In genomic region chr2:65789923-65790675, GRCh38 we compare ENCODE assay signal across 2 cellular contexts.
TF ChIP-seq lines count a peak whose summit lies in the region.

No MANE protein-coding gene starts in this region.

TF ChIP-seq in GM23338, 12 proteins besides CTCF, POLR2A, EP300 and RAD21 (continued from another document):
- TF ChIP-seq, protein P1, sequence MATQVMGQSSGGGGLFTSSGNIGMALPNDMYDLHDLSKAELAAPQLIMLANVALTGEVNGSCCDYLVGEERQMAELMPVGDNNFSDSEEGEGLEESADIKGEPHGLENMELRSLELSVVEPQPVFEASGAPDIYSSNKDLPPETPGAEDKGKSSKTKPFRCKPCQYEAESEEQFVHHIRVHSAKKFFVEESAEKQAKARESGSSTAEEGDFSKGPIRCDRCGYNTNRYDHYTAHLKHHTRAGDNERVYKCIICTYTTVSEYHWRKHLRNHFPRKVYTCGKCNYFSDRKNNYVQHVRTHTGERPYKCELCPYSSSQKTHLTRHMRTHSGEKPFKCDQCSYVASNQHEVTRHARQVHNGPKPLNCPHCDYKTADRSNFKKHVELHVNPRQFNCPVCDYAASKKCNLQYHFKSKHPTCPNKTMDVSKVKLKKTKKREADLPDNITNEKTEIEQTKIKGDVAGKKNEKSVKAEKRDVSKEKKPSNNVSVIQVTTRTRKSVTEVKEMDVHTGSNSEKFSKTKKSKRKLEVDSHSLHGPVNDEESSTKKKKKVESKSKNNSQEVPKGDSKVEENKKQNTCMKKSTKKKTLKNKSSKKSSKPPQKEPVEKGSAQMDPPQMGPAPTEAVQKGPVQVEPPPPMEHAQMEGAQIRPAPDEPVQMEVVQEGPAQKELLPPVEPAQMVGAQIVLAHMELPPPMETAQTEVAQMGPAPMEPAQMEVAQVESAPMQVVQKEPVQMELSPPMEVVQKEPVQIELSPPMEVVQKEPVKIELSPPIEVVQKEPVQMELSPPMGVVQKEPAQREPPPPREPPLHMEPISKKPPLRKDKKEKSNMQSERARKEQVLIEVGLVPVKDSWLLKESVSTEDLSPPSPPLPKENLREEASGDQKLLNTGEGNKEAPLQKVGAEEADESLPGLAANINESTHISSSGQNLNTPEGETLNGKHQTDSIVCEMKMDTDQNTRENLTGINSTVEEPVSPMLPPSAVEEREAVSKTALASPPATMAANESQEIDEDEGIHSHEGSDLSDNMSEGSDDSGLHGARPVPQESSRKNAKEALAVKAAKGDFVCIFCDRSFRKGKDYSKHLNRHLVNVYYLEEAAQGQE (IDR thresholded peaks at IDR 0.05; ENCODE audit: unreplicated experiment): no peak

TF ChIP-seq in K562, 482 proteins besides CTCF, POLR2A, EP300 and RAD21 (continued from another document):
- TF ChIP-seq, protein P2, sequence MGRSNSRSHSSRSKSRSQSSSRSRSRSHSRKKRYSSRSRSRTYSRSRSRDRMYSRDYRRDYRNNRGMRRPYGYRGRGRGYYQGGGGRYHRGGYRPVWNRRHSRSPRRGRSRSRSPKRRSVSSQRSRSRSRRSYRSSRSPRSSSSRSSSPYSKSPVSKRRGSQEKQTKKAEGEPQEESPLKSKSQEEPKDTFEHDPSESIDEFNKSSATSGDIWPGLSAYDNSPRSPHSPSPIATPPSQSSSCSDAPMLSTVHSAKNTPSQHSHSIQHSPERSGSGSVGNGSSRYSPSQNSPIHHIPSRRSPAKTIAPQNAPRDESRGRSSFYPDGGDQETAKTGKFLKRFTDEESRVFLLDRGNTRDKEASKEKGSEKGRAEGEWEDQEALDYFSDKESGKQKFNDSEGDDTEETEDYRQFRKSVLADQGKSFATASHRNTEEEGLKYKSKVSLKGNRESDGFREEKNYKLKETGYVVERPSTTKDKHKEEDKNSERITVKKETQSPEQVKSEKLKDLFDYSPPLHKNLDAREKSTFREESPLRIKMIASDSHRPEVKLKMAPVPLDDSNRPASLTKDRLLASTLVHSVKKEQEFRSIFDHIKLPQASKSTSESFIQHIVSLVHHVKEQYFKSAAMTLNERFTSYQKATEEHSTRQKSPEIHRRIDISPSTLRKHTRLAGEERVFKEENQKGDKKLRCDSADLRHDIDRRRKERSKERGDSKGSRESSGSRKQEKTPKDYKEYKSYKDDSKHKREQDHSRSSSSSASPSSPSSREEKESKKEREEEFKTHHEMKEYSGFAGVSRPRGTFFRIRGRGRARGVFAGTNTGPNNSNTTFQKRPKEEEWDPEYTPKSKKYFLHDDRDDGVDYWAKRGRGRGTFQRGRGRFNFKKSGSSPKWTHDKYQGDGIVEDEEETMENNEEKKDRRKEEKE (IDR thresholded peaks at IDR 0.05; ENCODE audit: borderline replicate concordance in 1 of 2, control insufficient read depth in 1 of 2, low read depth in 2 of 2, low read length in 1 of 2): no peak
- no peak for TF ChIP-seq STAG1 (CRISPR knock-in tag; IDR thresholded peaks at IDR 0.05; ENCODE audit: borderline replicate concordance)
- TF ChIP-seq FOXA3 (CRISPR knock-in tag; conservative IDR thresholded peaks at IDR 0.05 in 1 of 2, IDR thresholded peaks at IDR 0.05 in 1 of 2): no peak
- TF ChIP-seq, protein P3, sequence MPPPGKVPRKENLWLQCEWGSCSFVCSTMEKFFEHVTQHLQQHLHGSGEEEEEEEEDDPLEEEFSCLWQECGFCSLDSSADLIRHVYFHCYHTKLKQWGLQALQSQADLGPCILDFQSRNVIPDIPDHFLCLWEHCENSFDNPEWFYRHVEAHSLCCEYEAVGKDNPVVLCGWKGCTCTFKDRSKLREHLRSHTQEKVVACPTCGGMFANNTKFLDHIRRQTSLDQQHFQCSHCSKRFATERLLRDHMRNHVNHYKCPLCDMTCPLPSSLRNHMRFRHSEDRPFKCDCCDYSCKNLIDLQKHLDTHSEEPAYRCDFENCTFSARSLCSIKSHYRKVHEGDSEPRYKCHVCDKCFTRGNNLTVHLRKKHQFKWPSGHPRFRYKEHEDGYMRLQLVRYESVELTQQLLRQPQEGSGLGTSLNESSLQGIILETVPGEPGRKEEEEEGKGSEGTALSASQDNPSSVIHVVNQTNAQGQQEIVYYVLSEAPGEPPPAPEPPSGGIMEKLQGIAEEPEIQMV (tag; conservative IDR thresholded peaks at IDR 0.05; ENCODE audit: low read depth): no peak
- TF ChIP-seq KDM1A (IDR thresholded peaks at IDR 0.05): no peak
- TF ChIP-seq FOXJ2 (tag; IDR thresholded peaks at IDR 0.05): no peak
- TF ChIP-seq ZNF699 (CRISPR knock-in tag; IDR thresholded peaks at IDR 0.05; ENCODE audit: insufficient replicate concordance): no peak
- no peak for TF ChIP-seq PTRF (tag; IDR thresholded peaks at IDR 0.05)
- no peak for TF ChIP-seq SMARCA4 (IDR thresholded peaks at IDR 0.05)
- TF ChIP-seq BMI1 (IDR thresholded peaks at IDR 0.05; ENCODE audit: low read length): no peak
- TF ChIP-seq MTF1 (CRISPR knock-in tag; IDR thresholded peaks at IDR 0.05; ENCODE audit: borderline replicate concordance): no peak
- TF ChIP-seq CXXC5 (CRISPR knock-in tag; IDR thresholded peaks at IDR 0.05): no peak
- no peak for TF ChIP-seq ZNF217 (CRISPR knock-in tag; IDR thresholded peaks at IDR 0.05)
